Comparison of ENCODE assay signal across 8 cellular contexts in the genomic region with DNA sequence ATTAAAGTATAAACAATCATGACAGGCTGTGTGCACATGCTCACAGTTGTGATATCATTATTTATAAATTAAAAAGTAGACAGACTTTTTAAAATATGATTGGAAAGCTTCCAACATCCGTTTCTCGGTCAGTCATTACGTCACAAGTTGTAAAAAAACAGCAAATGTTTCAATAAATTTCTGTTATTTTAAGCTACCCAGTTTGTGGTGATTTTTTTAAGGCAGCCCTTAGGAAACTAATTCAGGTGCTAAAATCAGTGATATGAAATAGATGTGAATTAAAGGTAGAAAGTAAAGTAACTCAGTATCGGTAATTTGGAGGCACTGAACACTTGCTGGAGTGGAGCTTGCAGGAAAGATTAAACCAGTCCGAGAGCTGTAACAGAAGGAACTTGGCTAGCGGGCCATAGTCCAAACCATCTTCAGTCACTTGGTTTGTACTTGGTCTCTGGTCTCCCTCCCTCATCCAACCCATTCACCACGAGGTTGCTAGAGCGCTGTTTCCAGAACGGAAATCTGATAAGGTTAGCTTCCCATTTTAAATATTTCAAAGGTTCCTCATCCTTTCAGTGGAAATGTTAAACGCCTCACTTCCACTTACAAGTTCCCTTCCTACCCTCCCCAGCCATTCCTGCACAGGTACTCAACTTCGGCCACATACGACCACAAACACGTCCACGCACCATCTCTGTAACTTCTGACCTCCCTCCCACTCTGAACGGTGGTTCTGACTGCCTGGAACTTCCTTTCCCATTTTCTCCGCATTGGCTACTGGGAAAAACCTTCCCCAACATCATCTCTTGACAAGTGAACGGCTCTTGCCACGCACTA. TPM values are rescaled to one million over a fixed set of nuclear protein-coding genes. Genes with fewer than 3 reads are reported as not detected.
A peak's percentile ranks its signal among the peaks of the same experiment; 100 is the strongest.
DNase-seq lines count a peak whose midpoint lies in the region; ATAC-seq, FAIRE-seq and TF ChIP-seq lines count a peak whose summit lies in the region.

No MANE protein-coding gene starts in this region.

- POLR2A ChIA-PET in activated CD4-positive, alpha-beta memory T cell treated with anti-CD3 and anti-CD28 coated beads for 36 hours (lab: Charles Lee) = interaction anchor here (0.7 to 2.3 kb wide), 2 partner anchors 143 to 144 kb away, joined by 3 to 11 read pairs; a partner anchor contains a TSS

- no peaks in the 10 kb centered on the region for H3K27me3 Mint-ChIP-seq in activated CD4-positive, alpha-beta memory T cell treated with anti-CD3 and anti-CD28 coated beads for 36 hours
- peaks cover 7% of the 10 kb centered on the region for H3K27me3 Mint-ChIP-seq in nephron progenitor cell (ENCODE audit: low read depth, poor library complexity)

- TF ChIP-seq CTCF in fibroblast of the aortic adventitia (IDR thresholded peaks at IDR 0.05; ENCODE audit: insufficient read depth, low read length) = no peak
- no peak for TF ChIP-seq CTCF in nephron progenitor cell (IDR thresholded peaks at IDR 0.05)

- intact Hi-C loops in activated CD4-positive, alpha-beta memory T cell treated with anti-CD3 and anti-CD28 coated beads for 36 hours (cut with micrococcal nuclease) = loop anchor here (1.0 to 5.0 kb wide), 8 partner anchors 130 to 1280 kb away; no protein-coding TSS in a partner anchor

- peak overlapping the region; percentile 98 for H3K4me3 ChIP-seq in fibroblast of the aortic adventitia (ENCODE audit: low read depth, low read length)

- DNase-seq in GDM1 (lab: John Stamatoyannopoulos, UW) = peak; percentile 25
- DNase-seq in LHCN-M2 (ENCODE audit: low read depth) = peak; percentile 35
- no peak for DNase-seq in activated CD4-positive, alpha-beta memory T cell treated with anti-CD3 and anti-CD28 coated beads for 36 hours
- DNase-seq in fibroblast of the aortic adventitia (ENCODE audit: low read depth) = peak; percentile 67
- peak; percentile 7 for DNase-seq in nephron progenitor cell
- DNase-seq in frontal cortex (ENCODE audit: low spot score in 2 of 2) = no peak

- H3K36me3 Mint-ChIP-seq in activated CD4-positive, alpha-beta memory T cell treated with anti-CD3 and anti-CD28 coated beads for 36 hours = peaks cover 40% of the 10 kb centered on the region
- peaks cover 36% of the 10 kb centered on the region for H3K36me3 Mint-ChIP-seq in nephron progenitor cell (ENCODE audit: low read depth)

- CTCF ChIA-PET in activated CD4-positive, alpha-beta memory T cell treated with anti-CD3 and anti-CD28 coated beads for 36 hours (lab: Charles Lee) = interaction anchor here (0.8 to 3.9 kb wide), 4 partner anchors 12 to 532 kb away, joined by 3 to 27 read pairs (median 6); no protein-coding TSS in a partner anchor

- peak; percentile 12 for ATAC-seq in GM21576 (IDR thresholded peaks at IDR 0.05; ENCODE audit: unreplicated experiment)
- no peak for ATAC-seq in activated CD4-positive, CD25-positive, alpha-beta regulatory T cell treated with anti-CD3 and anti-CD28 coated beads, Interleukin-2, amount 50 U/mL, for 24 hours

- peak overlapping the region; percentile 94 for H3K27ac Mint-ChIP-seq in activated CD4-positive, alpha-beta memory T cell treated with anti-CD3 and anti-CD28 coated beads for 36 hours
- peak overlapping the region; percentile 94 for H3K27ac Mint-ChIP-seq in nephron progenitor cell

- H3K4me3 Mint-ChIP-seq in activated CD4-positive, alpha-beta memory T cell treated with anti-CD3 and anti-CD28 coated beads for 36 hours = peak overlapping the region; percentile 91
- peak overlapping the region; percentile 97 for H3K4me3 Mint-ChIP-seq in nephron progenitor cell

- FAIRE-seq in frontal cortex (lab: Jason Lieb, UNC) = no peak

- no peaks in the 10 kb centered on the region for H3K9me3 Mint-ChIP-seq in activated CD4-positive, alpha-beta memory T cell treated with anti-CD3 and anti-CD28 coated beads for 36 hours
- H3K9me3 Mint-ChIP-seq in nephron progenitor cell = no peaks in the 10 kb centered on the region

- H3K4me1 Mint-ChIP-seq in activated CD4-positive, alpha-beta memory T cell treated with anti-CD3 and anti-CD28 coated beads for 36 hours (ENCODE audit: low read depth) = peaks cover 46% of the 10 kb centered on the region
- peaks cover 27% of the 10 kb centered on the region for H3K4me1 Mint-ChIP-seq in nephron progenitor cell

RNA-seq across cellular contexts. Expression of a gene that starts 0.9 kb away (rescaled TPM):
- total RNA-seq in LHCN-M2 (2014; rRNA removed) = 59.4 and 71.2 TPM in 2 replicates
- 32.7 TPM for polyA plus RNA-seq in LHCN-M2 (2012)
- 10 to 100 TPM; 65.8 to 72.7 TPM for total RNA-seq in activated CD4-positive, alpha-beta memory T cell treated with anti-CD3 and anti-CD28 coated beads for 36 hours
- 67.4 and 84.6 TPM in 2 replicates for total RNA-seq in fibroblast of the aortic adventitia (ENCODE audit: low replicate concordance)
- total RNA-seq in frontal cortex = 118 TPM

Comparison
In these comparisons a context has a peak if more than half of its experiments do, and no peak if none do; other contexts are left out.
1. DNase-seq: peak in GDM1 (single experiment), LHCN-M2 (single experiment), fibroblast of the aortic adventitia (single experiment) and nephron progenitor cell (single experiment); none in activated CD4-positive, alpha-beta memory T cell treated with anti-CD3 and anti-CD28 coated beads for 36 hours (single experiment) and frontal cortex (0 of 2).